Comparison of ENCODE assay signal across 16 cellular contexts in genomic region chr13:43026262-43026661, GRCh38.
"Had no signal": no experiment of that assay in that cellular context is flagged by ENCODE, and none has a peak within 500 bp of the region (broad histone marks: within the 10 kb centered on the region; RNA-seq: fewer than 3 reads in every experiment).

No MANE protein-coding gene starts in this region.

- H2AFZ ChIP-seq: hepatocyte had no signal

- H3K27ac Mint-ChIP-seq: stimulated activated memory B cell treated with anti-CD40 and anti-IgM and Interleukin-4, amounts not matched to agents 10 μg/mL and 1 μg/mL and 100 μg/mL, for 72 hours had no signal

- H3K27ac ChIP-seq: ascending aorta, hepatocyte, ovary, vagina, VCaP had no signal

- H3K27me3 ChIP-seq: ascending aorta, hepatocyte, ovary, vagina had no signal

- H3K4me3 ChIP-seq: ascending aorta, hepatocyte, lung, ovary, vagina had no signal

- FAIRE-seq: bronchial epithelial cell had no signal

- H3K4me2 ChIP-seq: hepatocyte had no signal

- H3K27me3 Mint-ChIP-seq: naive B cell; stimulated activated memory B cell treated with anti-CD40 and anti-IgM and Interleukin-4, amounts not matched to agents 10 μg/mL and 1 μg/mL and 100 μg/mL, for 72 hours had no signal

- DNase-seq: activated CD4-positive, alpha-beta T cell treated with anti-CD3 and anti-CD28 coated beads for 1 hour; activated CD4-positive, alpha-beta T cell treated with anti-CD3 and anti-CD28 coated beads, Interleukin-2, amount 50 U/mL, for 4 hours; activated naive CD4-positive, alpha-beta T cell treated with Interleukin-2 at 50 U/mL for 16 hours; activated T-cell treated with anti-CD3 and anti-CD28 coated beads for 4 hours; erythroblast; islet precursor cell; naive B cell; ovary; stimulated activated CD4-positive, alpha-beta T cell treated with anti-CD3 and anti-CD28 coated beads, Interleukin-2, amount 100 ng/mL, for 48 hours had no signal

- ATAC-seq: stimulated activated memory B cell treated with anti-CD40 and anti-IgM and Interleukin-4, amounts not matched to agents 10 μg/mL and 1 μg/mL and 100 μg/mL, for 72 hours had no signal

- H3K9me3 Mint-ChIP-seq: naive B cell; stimulated activated memory B cell treated with anti-CD40 and anti-IgM and Interleukin-4, amounts not matched to agents 10 μg/mL and 1 μg/mL and 100 μg/mL, for 72 hours had no signal

- H3K79me2 ChIP-seq: hepatocyte had no signal

- H3K4me3 Mint-ChIP-seq: stimulated activated memory B cell treated with anti-CD40 and anti-IgM and Interleukin-4, amounts not matched to agents 10 μg/mL and 1 μg/mL and 100 μg/mL, for 72 hours had no signal
